ENCODE assay signal across 1 cellular context in the genomic region with DNA sequence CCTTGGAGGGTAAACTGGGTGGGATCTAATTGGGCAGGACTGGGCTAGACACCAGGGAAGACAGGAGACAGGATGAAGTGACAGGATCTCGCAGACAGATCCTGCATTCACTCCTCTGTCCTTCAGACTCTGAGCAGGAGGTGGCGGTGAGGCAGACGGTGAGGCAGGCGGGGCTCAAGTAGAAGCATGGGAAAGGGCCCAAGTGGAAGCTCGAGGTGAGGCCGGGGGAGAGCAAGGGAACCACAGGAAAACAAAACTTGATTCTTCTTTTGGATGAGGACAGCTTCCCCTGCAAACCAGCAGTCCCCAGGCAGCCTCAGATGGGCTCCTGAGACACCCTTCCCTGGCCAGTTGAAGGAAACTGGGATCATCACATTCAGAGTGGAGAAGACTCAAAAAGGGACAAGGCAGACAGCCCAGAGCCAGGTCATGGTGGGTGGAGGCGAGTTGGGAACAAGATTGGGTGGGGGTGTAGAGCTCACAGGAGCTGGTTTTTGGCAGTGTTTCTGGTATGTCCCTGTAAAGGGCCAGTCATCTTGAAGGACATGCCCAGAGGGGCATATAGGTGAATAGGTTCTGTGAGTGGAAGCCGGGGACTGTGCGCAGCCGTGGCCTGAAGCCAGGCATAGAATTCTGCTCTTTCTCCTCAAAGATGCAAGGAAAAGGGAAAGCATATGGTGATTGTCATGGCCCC.
TF ChIP-seq lines count a peak whose summit lies in the region.

No MANE protein-coding gene starts in this region.

TF ChIP-seq in K562, 482 proteins besides CTCF, POLR2A, EP300 and RAD21 (continues in another document):
- TF ChIP-seq BACH1 (tag; IDR thresholded peaks at IDR 0.05) (no peak), SRSF3 (IDR thresholded peaks at IDR 0.05; ENCODE audit: insufficient read depth, low read length) (no peak), PPARD (CRISPR knock-in tag; IDR thresholded peaks at IDR 0.05) (no peak), EGR1 (conservative IDR thresholded peaks at IDR 0.05) (no peak), FOXM1 (IDR thresholded peaks at IDR 0.05; ENCODE audit: low read depth) (no peak), FOXM1 (CRISPR knock-in tag; IDR thresholded peaks at IDR 0.05; ENCODE audit: low read depth) (no peak), TSC22D4 (tag; IDR thresholded peaks at IDR 0.05) (no peak), GTF2E2 (tag; IDR thresholded peaks at IDR 0.05) (no peak), ZNF584 (CRISPR knock-in tag; IDR thresholded peaks at IDR 0.05; ENCODE audit: low read depth) (0 out of 2 replicates have a peak, but pooled peaks have one; percentile 66), TFAM (CRISPR knock-in tag; conservative IDR thresholded peaks at IDR 0.05) (no peak), L3MBTL2 (IDR thresholded peaks at IDR 0.05) (peak; percentile 80), ZNF239 (CRISPR knock-in tag; IDR thresholded peaks at IDR 0.05) (no peak), HCFC1 (IDR thresholded peaks at IDR 0.05; ENCODE audit: low read depth, low read length) (no peak), SMARCE1 (IDR thresholded peaks at IDR 0.05) (no peak), DIDO1 (tag; IDR thresholded peaks at IDR 0.05; ENCODE audit: low read depth) (no peak), ZZZ3 (IDR thresholded peaks at IDR 0.05) (no peak), CREBBP (IDR thresholded peaks at IDR 0.05; ENCODE audit: low read depth, low read length) (no peak), PML (IDR thresholded peaks at IDR 0.05; ENCODE audit: low read length) (no peak), ZNF780A (CRISPR knock-in tag; IDR thresholded peaks at IDR 0.05) (no peak), E2F3 (CRISPR knock-in tag; IDR thresholded peaks at IDR 0.05) (peak; percentile 67; the same call in 1 of the 2 replicates), LARP7 (IDR thresholded peaks at IDR 0.05) (no peak), NFYB (IDR thresholded peaks at IDR 0.05; ENCODE audit: extremely low read depth, insufficient read length) (no peak), SOX6 (IDR thresholded peaks at IDR 0.05) (no peak), NCOA6 (IDR thresholded peaks at IDR 0.05) (no peak), BRF1 (IDR thresholded peaks at IDR 0.05; ENCODE audit: borderline replicate concordance, extremely low read depth, insufficient read length) (no peak), HNRNPL (IDR thresholded peaks at IDR 0.05; ENCODE audit: low read depth, low read length) (no peak), SMARCA5 (IDR thresholded peaks at IDR 0.05) (no peak), DMBX1 (CRISPR knock-in tag; IDR thresholded peaks at IDR 0.05; ENCODE audit: borderline replicate concordance) (0 out of 2 replicates have a peak, but pooled peaks have one; percentile 27), SMARCC2 (IDR thresholded peaks at IDR 0.05; ENCODE audit: low read depth) (no peak)
- TF ChIP-seq, protein P1, sequence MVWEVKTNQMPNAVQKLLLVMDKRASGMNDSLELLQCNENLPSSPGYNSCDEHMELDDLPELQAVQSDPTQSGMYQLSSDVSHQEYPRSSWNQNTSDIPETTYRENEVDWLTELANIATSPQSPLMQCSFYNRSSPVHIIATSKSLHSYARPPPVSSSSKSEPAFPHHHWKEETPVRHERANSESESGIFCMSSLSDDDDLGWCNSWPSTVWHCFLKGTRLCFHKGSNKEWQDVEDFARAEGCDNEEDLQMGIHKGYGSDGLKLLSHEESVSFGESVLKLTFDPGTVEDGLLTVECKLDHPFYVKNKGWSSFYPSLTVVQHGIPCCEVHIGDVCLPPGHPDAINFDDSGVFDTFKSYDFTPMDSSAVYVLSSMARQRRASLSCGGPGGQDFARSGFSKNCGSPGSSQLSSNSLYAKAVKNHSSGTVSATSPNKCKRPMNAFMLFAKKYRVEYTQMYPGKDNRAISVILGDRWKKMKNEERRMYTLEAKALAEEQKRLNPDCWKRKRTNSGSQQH (CRISPR knock-in tag; IDR thresholded peaks at IDR 0.05), result 0 out of 2 replicates have a peak, but pooled peaks have one; percentile 46
- TF ChIP-seq, protein P2, sequence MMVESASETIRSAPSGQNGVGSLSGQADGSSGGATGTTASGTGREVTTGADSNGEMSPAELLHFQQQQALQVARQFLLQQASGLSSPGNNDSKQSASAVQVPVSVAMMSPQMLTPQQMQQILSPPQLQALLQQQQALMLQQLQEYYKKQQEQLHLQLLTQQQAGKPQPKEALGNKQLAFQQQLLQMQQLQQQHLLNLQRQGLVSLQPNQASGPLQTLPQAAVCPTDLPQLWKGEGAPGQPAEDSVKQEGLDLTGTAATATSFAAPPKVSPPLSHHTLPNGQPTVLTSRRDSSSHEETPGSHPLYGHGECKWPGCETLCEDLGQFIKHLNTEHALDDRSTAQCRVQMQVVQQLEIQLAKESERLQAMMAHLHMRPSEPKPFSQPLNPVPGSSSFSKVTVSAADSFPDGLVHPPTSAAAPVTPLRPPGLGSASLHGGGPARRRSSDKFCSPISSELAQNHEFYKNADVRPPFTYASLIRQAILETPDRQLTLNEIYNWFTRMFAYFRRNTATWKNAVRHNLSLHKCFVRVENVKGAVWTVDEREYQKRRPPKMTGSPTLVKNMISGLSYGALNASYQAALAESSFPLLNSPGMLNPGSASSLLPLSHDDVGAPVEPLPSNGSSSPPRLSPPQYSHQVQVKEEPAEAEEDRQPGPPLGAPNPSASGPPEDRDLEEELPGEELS (CRISPR knock-in tag; IDR thresholded peaks at IDR 0.05; ENCODE audit: borderline replicate concordance), result no peak
- TF ChIP-seq, protein P3, sequence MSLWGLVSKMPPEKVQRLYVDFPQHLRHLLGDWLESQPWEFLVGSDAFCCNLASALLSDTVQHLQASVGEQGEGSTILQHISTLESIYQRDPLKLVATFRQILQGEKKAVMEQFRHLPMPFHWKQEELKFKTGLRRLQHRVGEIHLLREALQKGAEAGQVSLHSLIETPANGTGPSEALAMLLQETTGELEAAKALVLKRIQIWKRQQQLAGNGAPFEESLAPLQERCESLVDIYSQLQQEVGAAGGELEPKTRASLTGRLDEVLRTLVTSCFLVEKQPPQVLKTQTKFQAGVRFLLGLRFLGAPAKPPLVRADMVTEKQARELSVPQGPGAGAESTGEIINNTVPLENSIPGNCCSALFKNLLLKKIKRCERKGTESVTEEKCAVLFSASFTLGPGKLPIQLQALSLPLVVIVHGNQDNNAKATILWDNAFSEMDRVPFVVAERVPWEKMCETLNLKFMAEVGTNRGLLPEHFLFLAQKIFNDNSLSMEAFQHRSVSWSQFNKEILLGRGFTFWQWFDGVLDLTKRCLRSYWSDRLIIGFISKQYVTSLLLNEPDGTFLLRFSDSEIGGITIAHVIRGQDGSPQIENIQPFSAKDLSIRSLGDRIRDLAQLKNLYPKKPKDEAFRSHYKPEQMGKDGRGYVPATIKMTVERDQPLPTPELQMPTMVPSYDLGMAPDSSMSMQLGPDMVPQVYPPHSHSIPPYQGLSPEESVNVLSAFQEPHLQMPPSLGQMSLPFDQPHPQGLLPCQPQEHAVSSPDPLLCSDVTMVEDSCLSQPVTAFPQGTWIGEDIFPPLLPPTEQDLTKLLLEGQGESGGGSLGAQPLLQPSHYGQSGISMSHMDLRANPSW (CRISPR knock-in tag; IDR thresholded peaks at IDR 0.05), result no peak
- TF ChIP-seq, protein P4, sequence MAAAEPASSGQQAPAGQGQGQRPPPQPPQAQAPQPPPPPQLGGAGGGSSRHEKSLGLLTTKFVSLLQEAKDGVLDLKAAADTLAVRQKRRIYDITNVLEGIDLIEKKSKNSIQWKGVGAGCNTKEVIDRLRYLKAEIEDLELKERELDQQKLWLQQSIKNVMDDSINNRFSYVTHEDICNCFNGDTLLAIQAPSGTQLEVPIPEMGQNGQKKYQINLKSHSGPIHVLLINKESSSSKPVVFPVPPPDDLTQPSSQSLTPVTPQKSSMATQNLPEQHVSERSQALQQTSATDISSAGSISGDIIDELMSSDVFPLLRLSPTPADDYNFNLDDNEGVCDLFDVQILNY (CRISPR knock-in tag; IDR thresholded peaks at IDR 0.05), result no peak
- TF ChIP-seq, protein P5, sequence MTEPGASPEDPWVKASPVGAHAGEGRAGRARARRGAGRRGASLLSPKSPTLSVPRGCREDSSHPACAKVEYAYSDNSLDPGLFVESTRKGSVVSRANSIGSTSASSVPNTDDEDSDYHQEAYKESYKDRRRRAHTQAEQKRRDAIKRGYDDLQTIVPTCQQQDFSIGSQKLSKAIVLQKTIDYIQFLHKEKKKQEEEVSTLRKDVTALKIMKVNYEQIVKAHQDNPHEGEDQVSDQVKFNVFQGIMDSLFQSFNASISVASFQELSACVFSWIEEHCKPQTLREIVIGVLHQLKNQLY (CRISPR knock-in tag; conservative IDR thresholded peaks at IDR 0.05), result no peak
- TF ChIP-seq, protein P6, sequence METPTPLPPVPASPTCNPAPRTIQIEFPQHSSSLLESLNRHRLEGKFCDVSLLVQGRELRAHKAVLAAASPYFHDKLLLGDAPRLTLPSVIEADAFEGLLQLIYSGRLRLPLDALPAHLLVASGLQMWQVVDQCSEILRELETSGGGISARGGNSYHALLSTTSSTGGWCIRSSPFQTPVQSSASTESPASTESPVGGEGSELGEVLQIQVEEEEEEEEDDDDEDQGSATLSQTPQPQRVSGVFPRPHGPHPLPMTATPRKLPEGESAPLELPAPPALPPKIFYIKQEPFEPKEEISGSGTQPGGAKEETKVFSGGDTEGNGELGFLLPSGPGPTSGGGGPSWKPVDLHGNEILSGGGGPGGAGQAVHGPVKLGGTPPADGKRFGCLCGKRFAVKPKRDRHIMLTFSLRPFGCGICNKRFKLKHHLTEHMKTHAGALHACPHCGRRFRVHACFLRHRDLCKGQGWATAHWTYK (CRISPR knock-in tag; IDR thresholded peaks at IDR 0.05), result peak; percentile 52; the same call in 1 of the 2 replicates
- TF ChIP-seq, protein P7, sequence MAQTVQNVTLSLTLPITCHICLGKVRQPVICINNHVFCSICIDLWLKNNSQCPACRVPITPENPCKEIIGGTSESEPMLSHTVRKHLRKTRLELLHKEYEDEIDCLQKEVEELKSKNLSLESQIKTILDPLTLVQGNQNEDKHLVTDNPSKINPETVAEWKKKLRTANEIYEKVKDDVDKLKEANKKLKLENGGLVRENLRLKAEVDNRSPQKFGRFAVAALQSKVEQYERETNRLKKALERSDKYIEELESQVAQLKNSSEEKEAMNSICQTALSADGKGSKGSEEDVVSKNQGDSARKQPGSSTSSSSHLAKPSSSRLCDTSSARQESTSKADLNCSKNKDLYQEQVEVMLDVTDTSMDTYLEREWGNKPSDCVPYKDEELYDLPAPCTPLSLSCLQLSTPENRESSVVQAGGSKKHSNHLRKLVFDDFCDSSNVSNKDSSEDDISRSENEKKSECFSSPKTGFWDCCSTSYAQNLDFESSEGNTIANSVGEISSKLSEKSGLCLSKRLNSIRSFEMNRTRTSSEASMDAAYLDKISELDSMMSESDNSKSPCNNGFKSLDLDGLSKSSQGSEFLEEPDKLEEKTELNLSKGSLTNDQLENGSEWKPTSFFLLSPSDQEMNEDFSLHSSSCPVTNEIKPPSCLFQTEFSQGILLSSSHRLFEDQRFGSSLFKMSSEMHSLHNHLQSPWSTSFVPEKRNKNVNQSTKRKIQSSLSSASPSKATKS (CRISPR knock-in tag; IDR thresholded peaks at IDR 0.05), result no peak
- TF ChIP-seq, protein P8, sequence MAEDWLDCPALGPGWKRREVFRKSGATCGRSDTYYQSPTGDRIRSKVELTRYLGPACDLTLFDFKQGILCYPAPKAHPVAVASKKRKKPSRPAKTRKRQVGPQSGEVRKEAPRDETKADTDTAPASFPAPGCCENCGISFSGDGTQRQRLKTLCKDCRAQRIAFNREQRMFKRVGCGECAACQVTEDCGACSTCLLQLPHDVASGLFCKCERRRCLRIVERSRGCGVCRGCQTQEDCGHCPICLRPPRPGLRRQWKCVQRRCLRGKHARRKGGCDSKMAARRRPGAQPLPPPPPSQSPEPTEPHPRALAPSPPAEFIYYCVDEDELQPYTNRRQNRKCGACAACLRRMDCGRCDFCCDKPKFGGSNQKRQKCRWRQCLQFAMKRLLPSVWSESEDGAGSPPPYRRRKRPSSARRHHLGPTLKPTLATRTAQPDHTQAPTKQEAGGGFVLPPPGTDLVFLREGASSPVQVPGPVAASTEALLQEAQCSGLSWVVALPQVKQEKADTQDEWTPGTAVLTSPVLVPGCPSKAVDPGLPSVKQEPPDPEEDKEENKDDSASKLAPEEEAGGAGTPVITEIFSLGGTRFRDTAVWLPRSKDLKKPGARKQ (CRISPR knock-in tag; IDR thresholded peaks at IDR 0.05), result no peak
- TF ChIP-seq, protein P9, sequence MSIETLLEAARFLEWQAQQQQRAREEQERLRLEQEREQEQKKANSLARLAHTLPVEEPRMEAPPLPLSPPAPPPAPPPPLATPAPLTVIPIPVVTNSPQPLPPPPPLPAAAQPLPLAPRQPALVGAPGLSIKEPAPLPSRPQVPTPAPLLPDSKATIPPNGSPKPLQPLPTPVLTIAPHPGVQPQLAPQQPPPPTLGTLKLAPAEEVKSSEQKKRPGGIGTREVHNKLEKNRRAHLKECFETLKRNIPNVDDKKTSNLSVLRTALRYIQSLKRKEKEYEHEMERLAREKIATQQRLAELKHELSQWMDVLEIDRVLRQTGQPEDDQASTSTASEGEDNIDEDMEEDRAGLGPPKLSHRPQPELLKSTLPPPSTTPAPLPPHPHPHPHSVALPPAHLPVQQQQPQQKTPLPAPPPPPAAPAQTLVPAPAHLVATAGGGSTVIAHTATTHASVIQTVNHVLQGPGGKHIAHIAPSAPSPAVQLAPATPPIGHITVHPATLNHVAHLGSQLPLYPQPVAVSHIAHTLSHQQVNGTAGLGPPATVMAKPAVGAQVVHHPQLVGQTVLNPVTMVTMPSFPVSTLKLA (conservative IDR thresholded peaks at IDR 0.05), result no peak
- TF ChIP-seq, protein P10, sequence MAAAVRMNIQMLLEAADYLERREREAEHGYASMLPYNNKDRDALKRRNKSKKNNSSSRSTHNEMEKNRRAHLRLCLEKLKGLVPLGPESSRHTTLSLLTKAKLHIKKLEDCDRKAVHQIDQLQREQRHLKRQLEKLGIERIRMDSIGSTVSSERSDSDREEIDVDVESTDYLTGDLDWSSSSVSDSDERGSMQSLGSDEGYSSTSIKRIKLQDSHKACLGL (CRISPR knock-in tag; IDR thresholded peaks at IDR 0.05; ENCODE audit: borderline replicate concordance, poor library complexity, severe bottlenecking), result no peak
- TF ChIP-seq, protein P11, sequence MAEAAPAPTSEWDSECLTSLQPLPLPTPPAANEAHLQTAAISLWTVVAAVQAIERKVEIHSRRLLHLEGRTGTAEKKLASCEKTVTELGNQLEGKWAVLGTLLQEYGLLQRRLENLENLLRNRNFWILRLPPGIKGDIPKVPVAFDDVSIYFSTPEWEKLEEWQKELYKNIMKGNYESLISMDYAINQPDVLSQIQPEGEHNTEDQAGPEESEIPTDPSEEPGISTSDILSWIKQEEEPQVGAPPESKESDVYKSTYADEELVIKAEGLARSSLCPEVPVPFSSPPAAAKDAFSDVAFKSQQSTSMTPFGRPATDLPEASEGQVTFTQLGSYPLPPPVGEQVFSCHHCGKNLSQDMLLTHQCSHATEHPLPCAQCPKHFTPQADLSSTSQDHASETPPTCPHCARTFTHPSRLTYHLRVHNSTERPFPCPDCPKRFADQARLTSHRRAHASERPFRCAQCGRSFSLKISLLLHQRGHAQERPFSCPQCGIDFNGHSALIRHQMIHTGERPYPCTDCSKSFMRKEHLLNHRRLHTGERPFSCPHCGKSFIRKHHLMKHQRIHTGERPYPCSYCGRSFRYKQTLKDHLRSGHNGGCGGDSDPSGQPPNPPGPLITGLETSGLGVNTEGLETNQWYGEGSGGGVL (CRISPR knock-in tag; IDR thresholded peaks at IDR 0.05), result no peak
- TF ChIP-seq, protein P12, sequence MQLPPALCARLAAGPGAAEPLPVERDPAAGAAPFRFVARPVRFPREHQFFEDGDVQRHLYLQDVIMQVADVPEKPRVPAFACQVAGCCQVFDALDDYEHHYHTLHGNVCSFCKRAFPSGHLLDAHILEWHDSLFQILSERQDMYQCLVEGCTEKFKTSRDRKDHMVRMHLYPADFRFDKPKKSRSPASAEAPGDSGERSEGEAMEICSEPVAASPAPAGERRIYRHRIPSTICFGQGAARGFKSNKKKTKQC (CRISPR knock-in tag; IDR thresholded peaks at IDR 0.05), result no peak
